ENCODE assay signal across 20 cellular contexts in the genomic region with DNA sequence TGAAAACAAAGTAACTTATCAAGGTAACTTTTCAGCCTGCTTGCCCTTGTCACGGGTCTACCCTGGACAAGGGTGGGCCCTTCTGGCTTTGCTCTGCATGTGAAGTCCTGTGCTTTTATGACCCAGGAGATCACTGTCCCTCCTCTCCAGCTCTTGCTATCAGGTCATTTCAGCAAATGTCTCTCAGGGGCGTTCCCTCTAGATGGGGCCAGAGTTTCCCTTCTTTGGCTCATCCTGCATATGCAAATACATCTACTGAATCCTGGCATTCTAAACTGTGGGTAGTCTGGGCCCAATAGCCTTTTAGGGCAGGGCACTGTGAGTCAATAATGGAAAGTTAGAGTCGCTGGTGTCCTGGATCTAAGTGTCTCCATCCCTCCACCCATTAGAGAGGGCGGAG.
A peak's percentile ranks its signal among the peaks of the same experiment; 100 is the strongest.
DNase-seq lines count a peak whose midpoint lies in the region; TF ChIP-seq lines count a peak whose summit lies in the region.
"Had no signal": no experiment of that assay in that cellular context is flagged by ENCODE, and none has a peak within 500 bp of the region (broad histone marks: within the 10 kb centered on the region; RNA-seq: fewer than 3 reads in every experiment).

No MANE protein-coding gene starts in this region.

- H3K27ac ChIP-seq in skin epidermis: peak overlapping the region in 13 of 21 experiments; percentile 17 to 75 (median 59)
- H3K27ac ChIP-seq: BLaER1 treated with 17β-estradiol and CSF1 and Interleukin-3, amounts not matched to agents 10 nM and 100 nM; parathyroid adenoma had no signal

- no peak overlapping the region for H3K4me3 ChIP-seq in skin epidermis
- H3K4me3 ChIP-seq: BLaER1 treated with 17β-estradiol and CSF1 and Interleukin-3, amounts not matched to agents 10 nM and 100 nM had no signal

- TF ChIP-seq CTCF in GM20000 (IDR thresholded peaks at IDR 0.05; ENCODE audit: extremely low read depth, missing control alignments): no peak

- DNase-seq in AG08395 (ENCODE audit: low spot score) (peak; percentile 44), SK-MEL-5 (ENCODE audit: low read depth, low spot score) (peak; percentile 6), fibroblast of gingiva (ENCODE audit: low read depth) (peak; percentile 87), ACHN (no peak), GM20000 (ENCODE audit: low spot score) (no peak), NOMO-1 treated with DMSO at 0.1 percent for 48 hours (lab: John Stamatoyannopoulos, UW; ENCODE audit: unreplicated experiment) (no peak), NCI-H187 treated with DMSO at 0.1 percent for 48 hours (lab: John Stamatoyannopoulos, UW) (no peak)
- DNase-seq: activated B cell treated with CpG ODN at 0.5 μM for 24 hours; activated CD4-positive, alpha-beta T cell treated with anti-CD3 and anti-CD28 coated beads, Interleukin-2, amount 50 U/mL, for 4 hours; activated CD8-positive, alpha-beta memory T cell treated with anti-CD3 and anti-CD28 coated beads, Interleukin-2, amount 50 U/mL, for 4 hours; cerebellar nuclear complex; DND-41; erythroblast; naive thymus-derived CD8-positive, alpha-beta T cell; NCI-H2107; NCI-H510A; T-helper 9 cell had no signal

- in situ Hi-C loops in SK-MEL-5 (cut with HindIII; ENCODE audit: low pct_unique_long_range_greater_than_20kb, low sequenced_read_pairs): no loop called here
- in situ Hi-C loops in ACHN (cut with HindIII; ENCODE audit: low pct_ligation_motif_present, low pct_unique_long_range_greater_than_20kb, low sequenced_read_pairs): no loop called here

Comparison
In these comparisons a context has a peak if more than half of its experiments do, and no peak if none do; other contexts are left out.
1. DNase-seq: peak in AG08395 (single experiment), SK-MEL-5 (single experiment) and fibroblast of gingiva (single experiment); none in ACHN (single experiment), GM20000 (single experiment), NOMO-1 treated with DMSO at 0.1 percent for 48 hours (single experiment) and NCI-H187 treated with DMSO at 0.1 percent for 48 hours (single experiment).